3 cellular contexts compared by ENCODE assay signal in the genomic region with DNA sequence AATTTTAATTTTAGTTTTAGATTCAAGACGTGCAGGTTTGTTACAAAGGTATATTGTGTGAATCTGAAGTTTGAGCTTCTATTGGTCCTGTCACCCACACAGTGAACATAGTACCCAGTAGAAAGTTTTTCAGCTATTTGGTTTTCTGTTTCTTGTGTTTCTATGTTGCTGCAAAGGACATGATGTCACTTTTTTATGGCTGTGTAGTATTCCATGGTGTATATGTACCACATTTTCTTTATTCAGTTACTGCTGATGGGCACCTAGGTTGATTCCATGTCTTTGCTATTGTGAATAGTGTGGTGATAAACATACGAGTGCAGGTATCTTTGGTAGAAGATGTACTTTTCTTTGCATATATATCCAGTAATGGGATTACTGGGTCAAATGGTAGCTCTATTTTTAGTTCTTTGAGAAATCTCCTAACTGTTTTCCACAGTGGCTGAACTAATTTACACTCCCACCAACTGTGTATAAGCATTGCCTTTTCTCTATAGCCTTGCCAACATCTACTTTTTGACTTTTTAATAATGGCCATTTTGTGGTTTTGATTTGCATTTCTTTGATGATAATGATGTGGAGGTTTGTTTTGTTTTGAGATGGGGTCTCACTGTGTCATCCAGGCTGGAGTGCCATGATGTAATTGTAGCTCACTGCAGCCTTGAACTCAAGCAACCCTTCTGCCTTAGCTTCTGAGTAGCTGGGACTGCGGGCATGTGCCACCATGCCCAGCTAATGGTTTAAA.
A peak's percentile ranks its signal among the peaks of the same experiment; 100 is the strongest.
TF ChIP-seq lines count a peak whose summit lies in the region.

No MANE protein-coding gene starts in this region.

TF ChIP-seq in SK-N-SH treated with all-trans-retinoic acid at 6 μM for 48 hours, 23 proteins besides CTCF, POLR2A, EP300 and RAD21:
- TF ChIP-seq, protein P1, sequence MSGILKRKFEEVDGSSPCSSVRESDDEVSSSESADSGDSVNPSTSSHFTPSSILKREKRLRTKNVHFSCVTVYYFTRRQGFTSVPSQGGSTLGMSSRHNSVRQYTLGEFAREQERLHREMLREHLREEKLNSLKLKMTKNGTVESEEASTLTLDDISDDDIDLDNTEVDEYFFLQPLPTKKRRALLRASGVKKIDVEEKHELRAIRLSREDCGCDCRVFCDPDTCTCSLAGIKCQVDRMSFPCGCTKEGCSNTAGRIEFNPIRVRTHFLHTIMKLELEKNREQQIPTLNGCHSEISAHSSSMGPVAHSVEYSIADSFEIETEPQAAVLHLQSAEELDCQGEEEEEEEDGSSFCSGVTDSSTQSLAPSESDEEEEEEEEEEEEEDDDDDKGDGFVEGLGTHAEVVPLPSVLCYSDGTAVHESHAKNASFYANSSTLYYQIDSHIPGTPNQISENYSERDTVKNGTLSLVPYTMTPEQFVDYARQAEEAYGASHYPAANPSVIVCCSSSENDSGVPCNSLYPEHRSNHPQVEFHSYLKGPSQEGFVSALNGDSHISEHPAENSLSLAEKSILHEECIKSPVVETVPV (CRISPR knock-in tag; IDR thresholded peaks at IDR 0.05): no peak
- TF ChIP-seq ZNF8 (CRISPR knock-in tag; IDR thresholded peaks at IDR 0.05) (peak; percentile 30; the same call in 1 of the 2 replicates), ZFP30 (CRISPR knock-in tag; IDR thresholded peaks at IDR 0.05) (no peak)

TF ChIP-seq in SK-N-SH, 30 proteins besides CTCF, POLR2A, EP300 and RAD21:
- TF ChIP-seq, protein P2, sequence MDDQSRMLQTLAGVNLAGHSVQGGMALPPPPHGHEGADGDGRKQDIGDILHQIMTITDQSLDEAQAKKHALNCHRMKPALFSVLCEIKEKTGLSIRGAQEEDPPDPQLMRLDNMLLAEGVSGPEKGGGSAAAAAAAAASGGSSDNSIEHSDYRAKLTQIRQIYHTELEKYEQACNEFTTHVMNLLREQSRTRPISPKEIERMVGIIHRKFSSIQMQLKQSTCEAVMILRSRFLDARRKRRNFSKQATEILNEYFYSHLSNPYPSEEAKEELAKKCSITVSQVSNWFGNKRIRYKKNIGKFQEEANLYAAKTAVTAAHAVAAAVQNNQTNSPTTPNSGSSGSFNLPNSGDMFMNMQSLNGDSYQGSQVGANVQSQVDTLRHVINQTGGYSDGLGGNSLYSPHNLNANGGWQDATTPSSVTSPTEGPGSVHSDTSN (IDR thresholded peaks at IDR 0.05): no peak
- no peak for TF ChIP-seq GATA2 (CRISPR knock-in tag; IDR thresholded peaks at IDR 0.05)
- TF ChIP-seq GABPA (IDR thresholded peaks at IDR 0.05; ENCODE audit: low read depth): no peak
- TF ChIP-seq TAF1 (IDR thresholded peaks at IDR 0.05; ENCODE audit: borderline replicate concordance, low read depth, low read length): no peak
- TF ChIP-seq MXI1 (IDR thresholded peaks at IDR 0.05; ENCODE audit: low read depth, low read length): no peak
- TF ChIP-seq YY1 (IDR thresholded peaks at IDR 0.05; ENCODE audit: low read depth): no peak
- no peak for TF ChIP-seq TCF12 (IDR thresholded peaks at IDR 0.05)
- no peak for TF ChIP-seq CHD2 (IDR thresholded peaks at IDR 0.05; ENCODE audit: low read length, partially characterized antibody)
- TF ChIP-seq, protein P3, sequence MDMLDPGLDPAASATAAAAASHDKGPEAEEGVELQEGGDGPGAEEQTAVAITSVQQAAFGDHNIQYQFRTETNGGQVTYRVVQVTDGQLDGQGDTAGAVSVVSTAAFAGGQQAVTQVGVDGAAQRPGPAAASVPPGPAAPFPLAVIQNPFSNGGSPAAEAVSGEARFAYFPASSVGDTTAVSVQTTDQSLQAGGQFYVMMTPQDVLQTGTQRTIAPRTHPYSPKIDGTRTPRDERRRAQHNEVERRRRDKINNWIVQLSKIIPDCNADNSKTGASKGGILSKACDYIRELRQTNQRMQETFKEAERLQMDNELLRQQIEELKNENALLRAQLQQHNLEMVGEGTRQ (IDR thresholded peaks at IDR 0.05; ENCODE audit: borderline replicate concordance, low read depth, low read length): no peak
- TF ChIP-seq FOXM1 (IDR thresholded peaks at IDR 0.05; ENCODE audit: low read depth): no peak
- TF ChIP-seq, protein P4, sequence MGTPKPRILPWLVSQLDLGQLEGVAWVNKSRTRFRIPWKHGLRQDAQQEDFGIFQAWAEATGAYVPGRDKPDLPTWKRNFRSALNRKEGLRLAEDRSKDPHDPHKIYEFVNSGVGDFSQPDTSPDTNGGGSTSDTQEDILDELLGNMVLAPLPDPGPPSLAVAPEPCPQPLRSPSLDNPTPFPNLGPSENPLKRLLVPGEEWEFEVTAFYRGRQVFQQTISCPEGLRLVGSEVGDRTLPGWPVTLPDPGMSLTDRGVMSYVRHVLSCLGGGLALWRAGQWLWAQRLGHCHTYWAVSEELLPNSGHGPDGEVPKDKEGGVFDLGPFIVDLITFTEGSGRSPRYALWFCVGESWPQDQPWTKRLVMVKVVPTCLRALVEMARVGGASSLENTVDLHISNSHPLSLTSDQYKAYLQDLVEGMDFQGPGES (IDR thresholded peaks at IDR 0.05; ENCODE audit: low read depth, low read length): no peak
- TF ChIP-seq RFX5 (IDR thresholded peaks at IDR 0.05; ENCODE audit: low read length): no peak

TF ChIP-seq in HEK293T, 16 proteins besides CTCF, POLR2A, EP300 and RAD21 (continued from another document):
- TF ChIP-seq, protein P5, sequence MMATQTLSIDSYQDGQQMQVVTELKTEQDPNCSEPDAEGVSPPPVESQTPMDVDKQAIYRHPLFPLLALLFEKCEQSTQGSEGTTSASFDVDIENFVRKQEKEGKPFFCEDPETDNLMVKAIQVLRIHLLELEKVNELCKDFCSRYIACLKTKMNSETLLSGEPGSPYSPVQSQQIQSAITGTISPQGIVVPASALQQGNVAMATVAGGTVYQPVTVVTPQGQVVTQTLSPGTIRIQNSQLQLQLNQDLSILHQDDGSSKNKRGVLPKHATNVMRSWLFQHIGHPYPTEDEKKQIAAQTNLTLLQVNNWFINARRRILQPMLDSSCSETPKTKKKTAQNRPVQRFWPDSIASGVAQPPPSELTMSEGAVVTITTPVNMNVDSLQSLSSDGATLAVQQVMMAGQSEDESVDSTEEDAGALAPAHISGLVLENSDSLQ (IDR thresholded peaks at IDR 0.05): no peak
- TF ChIP-seq NFRKB (IDR thresholded peaks at IDR 0.05): no peak
- no peak for TF ChIP-seq SUZ12 (IDR thresholded peaks at IDR 0.05)
- no peak for TF ChIP-seq LEF1 (IDR thresholded peaks at IDR 0.05; ENCODE audit: borderline replicate concordance)
- TF ChIP-seq FOXA1 (IDR thresholded peaks at IDR 0.05): no peak
- TF ChIP-seq HDGF (IDR thresholded peaks at IDR 0.05; ENCODE audit: borderline replicate concordance): no peak
- no peak for TF ChIP-seq SP1 (IDR thresholded peaks at IDR 0.05)
